ENCODE assay signal across 33 cellular contexts in the genomic region with DNA sequence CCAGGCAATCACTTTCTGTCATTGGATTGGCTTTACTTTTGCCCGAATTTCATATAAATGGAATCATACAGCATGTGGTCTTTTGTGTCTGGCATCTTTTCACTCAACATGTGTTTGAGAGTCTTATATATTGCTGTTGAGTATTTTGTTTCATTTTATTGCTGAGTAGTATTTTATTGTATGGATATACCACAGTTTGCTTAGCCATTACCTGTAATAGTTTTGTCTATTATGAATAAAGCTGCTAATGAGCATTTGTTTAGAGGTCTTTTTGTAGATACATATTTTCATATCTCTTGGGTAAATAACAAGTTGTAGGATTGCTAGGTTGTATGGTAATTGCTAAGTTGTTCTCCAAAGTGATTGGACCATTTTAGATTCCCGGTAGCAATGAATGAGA.
"Had no signal": no experiment of that assay in that cellular context is flagged by ENCODE, and none has a peak within 500 bp of the region (broad histone marks: within the 10 kb centered on the region; RNA-seq: fewer than 3 reads in every experiment).

No MANE protein-coding gene starts in this region.

- H3K36me3 ChIP-seq: adrenal gland, cardiac muscle cell had no signal

- H3K27ac ChIP-seq: adrenal gland, ascending aorta, cardiac muscle cell, VCaP had no signal

- FAIRE-seq: bronchial epithelial cell, colon, TTC549 had no signal

- ATAC-seq: activated CD8-positive, alpha-beta T cell treated with anti-CD3 and anti-CD28 coated beads for 36 hours; activated naive CD4-positive, alpha-beta T cell treated with anti-CD3 and anti-CD28 coated beads, Interleukin-2, amount 50 U/mL, for 72 hours; activated T-cell treated with anti-CD3 and anti-CD28 coated beads, Interleukin-2, amount 50 U/mL, for 4 hours; activated T-cell treated with anti-CD3 and anti-CD28 coated beads, Interleukin-2, amount 50 U/mL, for 72 hours; activated T-helper 17 cell treated with anti-CD3 and anti-CD28 coated beads, Interleukin-2, amount 50 U/mL, for 72 hours had no signal

- H3K27me3 ChIP-seq: adrenal gland, ascending aorta, cardiac muscle cell had no signal

- H3K4me3 ChIP-seq: adrenal gland, ascending aorta, cardiac muscle cell had no signal

- DNase-seq: activated B cell treated with CpG ODN at 0.5 μM for 24 hours; activated CD4-positive, alpha-beta memory T cell treated with anti-CD3 and anti-CD28 coated beads for 36 hours; activated CD4-positive, alpha-beta T cell treated with anti-CD3 and anti-CD28 coated beads for 4 hours; activated CD4-positive, alpha-beta T cell treated with anti-CD3 and anti-CD28 coated beads, Interleukin-2, amount 10 ng/mL, durations not matched to agents 24 days and 14 days; activated CD4-positive, alpha-beta T cell treated with anti-CD3 and anti-CD28 coated beads, Interleukin-2, amount 50 U/mL, for 1 hour; activated CD4-positive, alpha-beta T cell treated with anti-CD3 and anti-CD28 coated beads, Interleukin-2, amount 50 U/mL, for 4 hours; activated CD4-positive, CD25-positive, alpha-beta regulatory T cell treated with anti-CD3 and anti-CD28 coated beads, Interleukin-2, amount 50 U/mL, for 72 hours; activated CD8-positive, alpha-beta memory T cell treated with anti-CD3 and anti-CD28 coated beads, Interleukin-2, amount 50 U/mL, for 4 hours; activated CD8-positive, alpha-beta T cell treated with anti-CD3 and anti-CD28 coated beads for 36 hours; activated effector memory CD4-positive, alpha-beta T cell treated with anti-CD3 and anti-CD28 coated beads, Interleukin-2, amount 50 U/mL, for 16 hours; activated gamma-delta T cell treated with Interleukin-2 at 50 U/mL for 16 hours; activated naive CD4-positive, alpha-beta T cell; activated naive CD4-positive, alpha-beta T cell treated with anti-CD3 and anti-CD28 coated beads for 36 hours; activated naive CD4-positive, alpha-beta T cell treated with anti-CD3 and anti-CD28 coated beads, Interleukin-2, amount 50 U/mL, for 16 hours; activated naive CD8-positive, alpha-beta T cell treated with anti-CD3 and anti-CD28 coated beads for 36 hours; activated T-cell treated with anti-CD3 and anti-CD28 coated beads for 4 hours; activated T-cell treated with anti-CD3 and anti-CD28 coated beads, Interleukin-2, amount 50 U/mL, for 1 hour; activated T-cell treated with anti-CD3 and anti-CD28 coated beads, Interleukin-2, amount 50 U/mL, for 4 hours; activated T-cell treated with anti-CD3 and anti-CD28 coated beads, Interleukin-2, amount 50 U/mL, for 72 hours; adrenal gland; amygdala; anterior cingulate cortex; central memory CD4-positive, alpha-beta T cell; T-helper 2 cell; T-helper 9 cell had no signal

- H3K4me1 ChIP-seq: ascending aorta had no signal

- H3K9me3 ChIP-seq: adrenal gland, ascending aorta had no signal
